8 cellular contexts compared by ENCODE assay signal in genomic region chr6:107957165-107957908, GRCh38. TPM values are rescaled to one million over a fixed set of nuclear protein-coding genes. Genes with fewer than 3 reads are reported as not detected.
DNase-seq lines count a peak whose midpoint lies in the region; ATAC-seq, FAIRE-seq and TF ChIP-seq lines count a peak whose summit lies in the region.

No MANE protein-coding gene starts in this region.

- H3K27ac ChIP-seq in adrenal gland: peak overlapping the region; percentile 89 to 99 (median 95)
- peak overlapping the region; percentile 95 for H3K27ac ChIP-seq in left ventricle myocardium inferior (replicated peaks)

- H3K9me3 ChIP-seq in adrenal gland (replicated peaks in 1 of 3): no peaks in the 10 kb centered on the region
- no peaks in the 10 kb centered on the region for H3K9me3 ChIP-seq in left ventricle myocardium inferior (replicated peaks)

- peak; percentile 17 to 27 for TF ChIP-seq POLR2A in adrenal gland (IDR thresholded peaks at IDR 0.05)

- no peaks in the 10 kb centered on the region for H3K36me3 ChIP-seq in adrenal gland (replicated peaks in 1 of 2)
- H3K36me3 ChIP-seq in left ventricle myocardium inferior: no peaks in the 10 kb centered on the region

- no peak for TF ChIP-seq CTCF in adrenal gland (IDR thresholded peaks at IDR 0.05)
- no peak for TF ChIP-seq CTCF in left ventricle myocardium inferior (IDR thresholded peaks at IDR 0.05; ENCODE audit: borderline replicate concordance)

- H3K4me3 ChIP-seq in adrenal gland (peak overlapping the region; percentile 57 to 91 (median 78)), left ventricle myocardium inferior (peak overlapping the region; percentile 88)

- ATAC-seq in GM19395 (IDR thresholded peaks at IDR 0.05; ENCODE audit: unreplicated experiment): peak; percentile 37

- no peak for FAIRE-seq in urothelium cell line (lab: Jason Lieb, UNC)

- intact Hi-C loops in adrenal gland (cut with DNase I) (no loop called here), left ventricle myocardium inferior (cut with micrococcal nuclease) (no loop called here)

- WGBS in adrenal gland, 4 donors: 0 to 1% (median 1%) methylated on average over 32 to 47 of the region's 47 CpGs

- H3K27me3 ChIP-seq in adrenal gland (no peaks in the 10 kb centered on the region), left ventricle myocardium inferior (ENCODE audit: low read depth) (no peaks in the 10 kb centered on the region)

- DNase-seq in COLO829 (ENCODE audit: low spot score): peak; percentile 37
- DNase-seq in HK-2 (ENCODE audit: unreplicated experiment): peak; percentile 45
- DNase-seq in SKM-1 (lab: John Stamatoyannopoulos, UW; ENCODE audit: unreplicated experiment): peak; percentile 43
- DNase-seq in adrenal gland: peak; percentile 57 to 79 (median 67)
- DNase-seq in left ventricle myocardium inferior: peak; percentile 37
- DNase-seq in putamen (ENCODE audit: low spot score): peak; percentile 34
- peak; percentile 16 for DNase-seq in urothelium cell line (ENCODE audit: low spot score)

- H3K4me1 ChIP-seq in adrenal gland (replicated peaks in 1 of 2): peaks cover 14 to 42% of the 10 kb centered on the region in 2 donors
- peaks cover 54% of the 10 kb centered on the region for H3K4me1 ChIP-seq in left ventricle myocardium inferior

RNA-seq across cellular contexts. Expression of gene SEC63, which starts 0.7 kb away (rescaled TPM):
- total RNA-seq in adrenal gland (100 to 1,000 TPM in 4 of 8 donors, 10 to 100 TPM in 4; 23.8 to 190 (median 85.4) TPM), left ventricle myocardium inferior (55.0 TPM)
- 100 to 1,000 TPM in 1 of 3 donors, 10 to 100 TPM in 2; 50.8 to 141 (median 68.1) TPM for polyA plus RNA-seq in adrenal gland

Comparison
In these comparisons a context has a peak if more than half of its experiments do, and no peak if none do; other contexts are left out.
1. Peak in every context shown above with its lines: DNase-seq, ATAC-seq, H3K4me3 ChIP-seq and H3K27ac ChIP-seq.
2. DNase-seq: peak in every context shown above with its lines; median percentile 67 in adrenal gland; 45 in HK-2; 43 in SKM-1; 37 in COLO829; 37 in left ventricle myocardium inferior; 34 in putamen; 16 in urothelium cell line.